ENCODE assay signal across 14 cellular contexts in genomic region chr7:17495655-17496396, GRCh38.
DNase-seq lines count a peak whose midpoint lies in the region; ATAC-seq and TF ChIP-seq lines count a peak whose summit lies in the region.
"Had no signal": no experiment of that assay in that cellular context is flagged by ENCODE, and none has a peak within 500 bp of the region (broad histone marks: within the 10 kb centered on the region; RNA-seq: fewer than 3 reads in every experiment).

No MANE protein-coding gene starts in this region.

- no peak overlapping the region for H3K27ac Mint-ChIP-seq in activated T-cell treated with anti-CD3 and anti-CD28 coated beads, Interleukin-2, amount 50 U/mL, for 24 hours
- no peak overlapping the region for H3K27ac Mint-ChIP-seq in activated CD8-positive, alpha-beta T cell treated with anti-CD3 and anti-CD28 coated beads, Interleukin-2, amount 10 ng/mL, durations not matched to agents 7 days and 5 days
- H3K27ac Mint-ChIP-seq: nephron had no signal

- peak overlapping the region; percentile 0; the same call in 1 of the 2 replicates for H3K4me2 ChIP-seq in PC-9

- WGBS in suprapubic skin: 66% methylated on average over 2 of the region's 2 CpGs

- CTCF ChIA-PET in PC-9 (lab: Charles Lee): no interaction called here
- CTCF ChIA-PET in activated CD8-positive, alpha-beta T cell treated with anti-CD3 and anti-CD28 coated beads, Interleukin-2, amount 10 ng/mL, durations not matched to agents 7 days and 5 days (lab: Charles Lee): interaction anchor here (0.6 kb wide), 1 partner anchor 72 kb away, joined by 3 read pairs; no protein-coding TSS in a partner anchor

- TF ChIP-seq EP300 in suprapubic skin (IDR thresholded peaks at IDR 0.05): no peak

- H3K36me3 ChIP-seq in PC-9 (ENCODE audit: low read depth) (no peaks in the 10 kb centered on the region), suprapubic skin (no peaks in the 10 kb centered on the region)

- H3K9me3 Mint-ChIP-seq in activated T-cell treated with anti-CD3 and anti-CD28 coated beads, Interleukin-2, amount 50 U/mL, for 24 hours: no peaks in the 10 kb centered on the region
- H3K9me3 Mint-ChIP-seq in activated CD8-positive, alpha-beta T cell treated with anti-CD3 and anti-CD28 coated beads, Interleukin-2, amount 10 ng/mL, durations not matched to agents 7 days and 5 days (ENCODE audit: insufficient read depth): no peaks in the 10 kb centered on the region
- H3K9me3 Mint-ChIP-seq: nephron had no signal

- H3K27me3 ChIP-seq in PC-9 (ENCODE audit: insufficient read depth, low read depth) (no peaks in the 10 kb centered on the region), suprapubic skin (no peaks in the 10 kb centered on the region)

- DNase-seq in PC-9 (peak in 1 of 2 experiments; percentile 72), suprapubic skin (ENCODE audit: low spot score in 2 of 2) (no peak)
- DNase-seq in activated T-cell treated with anti-CD3 and anti-CD28 coated beads, Interleukin-2, amount 50 U/mL, for 24 hours: no peak
- DNase-seq in activated CD8-positive, alpha-beta T cell treated with anti-CD3 and anti-CD28 coated beads, Interleukin-2, amount 10 ng/mL, durations not matched to agents 7 days and 5 days: no peak
- no peak for DNase-seq in central memory CD4-positive, alpha-beta T cell
- DNase-seq: activated effector memory CD4-positive, alpha-beta T cell treated with Interleukin-2 at 50 U/mL for 16 hours; anterior cingulate cortex; DMS 273 treated with DMSO at 0.1 percent for 48 hours; HCEC 1CT; NCI-H2029 treated with DMSO at 0.1 percent for 48 hours; NCI-H69 had no signal

- no peaks in the 10 kb centered on the region for H3K79me2 ChIP-seq in PC-9 (ENCODE audit: low read depth)

- TF ChIP-seq CTCF in PC-9 (conservative IDR thresholded peaks at IDR 0.05) (no peak), suprapubic skin (IDR thresholded peaks at IDR 0.05) (no peak)

- no TSS peak for BruUV-seq in PC-9 (replicated peaks; lab: Mats Ljungman, UMichigan)

- H3K27me3 Mint-ChIP-seq in activated T-cell treated with anti-CD3 and anti-CD28 coated beads, Interleukin-2, amount 50 U/mL, for 24 hours: no peaks in the 10 kb centered on the region
- H3K27me3 Mint-ChIP-seq in activated CD8-positive, alpha-beta T cell treated with anti-CD3 and anti-CD28 coated beads, Interleukin-2, amount 10 ng/mL, durations not matched to agents 7 days and 5 days (ENCODE audit: low read depth): peaks cover 12% of the 10 kb centered on the region

- H3K4me3 Mint-ChIP-seq in activated T-cell treated with anti-CD3 and anti-CD28 coated beads, Interleukin-2, amount 50 U/mL, for 24 hours: no peak overlapping the region
- H3K4me3 Mint-ChIP-seq in activated CD8-positive, alpha-beta T cell treated with anti-CD3 and anti-CD28 coated beads, Interleukin-2, amount 10 ng/mL, durations not matched to agents 7 days and 5 days: no peak overlapping the region
- H3K4me3 Mint-ChIP-seq: nephron had no signal

- no peaks in the 10 kb centered on the region for H3K9me2 ChIP-seq in PC-9 (ENCODE audit: insufficient read depth)

- H3K9me3 ChIP-seq in PC-9 (ENCODE audit: insufficient read depth, low read depth) (no peaks in the 10 kb centered on the region), suprapubic skin (no peaks in the 10 kb centered on the region)

- intact Hi-C loops in PC-9 (cut with micrococcal nuclease; ENCODE audit: unreplicated experiment): no loop called here

- H3K4me3 ChIP-seq in PC-9 (no peak overlapping the region), suprapubic skin (no peak overlapping the region)

- 0 out of 2 replicates have a peak overlapping the region, but pooled peaks have one; percentile 1 for H2AFZ ChIP-seq in PC-9

- no peak overlapping the region for H3K27ac ChIP-seq in PC-9
- peak overlapping the region; percentile 69 for H3K27ac ChIP-seq in suprapubic skin

- peaks cover 1% of the 10 kb centered on the region for H3K4me1 Mint-ChIP-seq in activated T-cell treated with anti-CD3 and anti-CD28 coated beads, Interleukin-2, amount 50 U/mL, for 24 hours (ENCODE audit: low read depth)
- peaks cover 2% of the 10 kb centered on the region for H3K4me1 Mint-ChIP-seq in activated CD8-positive, alpha-beta T cell treated with anti-CD3 and anti-CD28 coated beads, Interleukin-2, amount 10 ng/mL, durations not matched to agents 7 days and 5 days (ENCODE audit: low read depth)

- H3K4me1 ChIP-seq in PC-9 (replicated peaks; ENCODE audit: insufficient read depth) (peaks cover 8% of the 10 kb centered on the region; the same call in 1 of the 2 replicates), suprapubic skin (peaks cover 46% of the 10 kb centered on the region)

- H3F3A ChIP-seq in PC-9 (ENCODE audit: insufficient read depth, low read depth): no peaks in the 10 kb centered on the region

- POLR2A ChIA-PET in PC-9 (lab: Charles Lee; ENCODE audit: unreplicated experiment): interaction anchor here (0.6 to 0.7 kb wide), 2 partner anchors 188 to 198 kb away, joined by 3 to 5 read pairs; no protein-coding TSS in a partner anchor
- POLR2A ChIA-PET in activated CD8-positive, alpha-beta T cell treated with anti-CD3 and anti-CD28 coated beads, Interleukin-2, amount 10 ng/mL, durations not matched to agents 7 days and 5 days (lab: Charles Lee): no interaction called here

- TF ChIP-seq POLR2A in suprapubic skin (IDR thresholded peaks at IDR 0.05): no peak

- no peaks in the 10 kb centered on the region for H4K20me1 ChIP-seq in PC-9 (ENCODE audit: insufficient read depth)

- peak; percentile 36 for ATAC-seq in GM19025 (IDR thresholded peaks at IDR 0.05; ENCODE audit: low read depth, unreplicated experiment)
- peak; percentile 43 for ATAC-seq in HG03039 (IDR thresholded peaks at IDR 0.05; ENCODE audit: unreplicated experiment)
- no peak for ATAC-seq in activated CD8-positive, alpha-beta T cell treated with anti-CD3 and anti-CD28 coated beads, Interleukin-2, amount 10 ng/mL, durations not matched to agents 7 days and 5 days

- no peaks in the 10 kb centered on the region for H3K36me3 Mint-ChIP-seq in activated T-cell treated with anti-CD3 and anti-CD28 coated beads, Interleukin-2, amount 50 U/mL, for 24 hours (ENCODE audit: low read depth)
- H3K36me3 Mint-ChIP-seq in activated CD8-positive, alpha-beta T cell treated with anti-CD3 and anti-CD28 coated beads, Interleukin-2, amount 10 ng/mL, durations not matched to agents 7 days and 5 days (ENCODE audit: low read depth): no peaks in the 10 kb centered on the region
